ENCODE assay signal across 8 cellular contexts in genomic region chr1:28235746-28236655, GRCh38. TPM values are rescaled to one million over a fixed set of nuclear protein-coding genes. Genes with fewer than 3 reads are reported as not detected.
A peak's percentile ranks its signal among the peaks of the same experiment; 100 is the strongest.
DNase-seq lines count a peak whose midpoint lies in the region; ATAC-seq and TF ChIP-seq lines count a peak whose summit lies in the region.

ATP5IF1 (plus strand) TSS chr1:28236124; CDS start chr1:28236184, 60 bp downstream.

- H3K4me3 ChIP-seq in BLaER1: peak within 1 kb of the TSS; percentile 80
- peak within 1 kb of the TSS; percentile 71 for H3K4me3 ChIP-seq in colonic mucosa

- ATAC-seq in GM19324 (IDR thresholded peaks at IDR 0.05; ENCODE audit: low FRiP score, unreplicated experiment): peak; percentile 83
- peak; percentile 80 for ATAC-seq in HG03460 (IDR thresholded peaks at IDR 0.05; ENCODE audit: unreplicated experiment)

- TF ChIP-seq CTCF in colonic mucosa (IDR thresholded peaks at IDR 0.05): no peak

- H3K4me2 ChIP-seq in BLaER1: peak within 1 kb of the TSS; percentile 97

- intact Hi-C loops in colonic mucosa (cut with DNase I): no loop called here

- no peaks in the 10 kb centered on the region for H3K27me3 ChIP-seq in BLaER1
- no peaks in the 10 kb centered on the region for H3K27me3 ChIP-seq in colonic mucosa
- H3K27me3 ChIP-seq in layer of hippocampus (ENCODE audit: control insufficient read depth, insufficient read depth, low read length): no peaks in the 10 kb centered on the region

- no peaks in the 10 kb centered on the region for H3K9me3 ChIP-seq in BLaER1
- no peaks in the 10 kb centered on the region for H3K9me3 ChIP-seq in colonic mucosa

- peak within 1 kb of the TSS; percentile 82 for H3K27ac ChIP-seq in BLaER1
- H3K27ac ChIP-seq in colonic mucosa: peak within 1 kb of the TSS; percentile 89
- H3K27ac ChIP-seq in layer of hippocampus (ENCODE audit: low read depth, low read length): peak within 1 kb of the TSS; percentile 88

- peak; percentile 84 for DNase-seq in NCI-H524 treated with DMSO at 0.1 percent for 48 hours (lab: John Stamatoyannopoulos, UW)
- DNase-seq in activated CD4-positive, alpha-beta T cell treated with anti-CD3 and anti-CD28 coated beads for 4 hours: peak; percentile 91 to 93
- peak; percentile 97 for DNase-seq in colonic mucosa
- peak; percentile 84 to 87 for DNase-seq in stimulated activated CD4-positive, alpha-beta T cell treated with anti-CD3 and anti-CD28 coated beads, Interleukin-1b, Interleukin-23, amount 100 ng/mL, for 4 hours (ENCODE audit: low read depth in 2 of 2)

- H3K9ac ChIP-seq in BLaER1: peak within 1 kb of the TSS; percentile 91
- peak within 1 kb of the TSS; percentile 95 to 97 for H3K9ac ChIP-seq in colonic mucosa (ENCODE audit: low read depth in 2 of 2, low read length in 2 of 2)

- peaks cover 15% of the 10 kb centered on the region; the same call in 1 of the 2 replicates for H4K20me1 ChIP-seq in BLaER1

- H3K36me3 ChIP-seq in BLaER1 (peaks cover 33% of the 10 kb centered on the region), colonic mucosa (no peaks in the 10 kb centered on the region)

- H3K4me1 ChIP-seq in BLaER1 (peaks cover 51% of the 10 kb centered on the region), colonic mucosa (peaks cover 14% of the 10 kb centered on the region)

RNA-seq across cellular contexts. Expression of gene ATP5IF1, which starts in this region (rescaled TPM):
- 100 to 1,000 TPM; 326 to 331 TPM for total RNA-seq in colonic mucosa

Comparison
In these comparisons a context has a peak if more than half of its experiments do, and no peak if none do; other contexts are left out.
1. Peak in every context shown above with its lines: DNase-seq, ATAC-seq, H3K4me3 ChIP-seq and H3K27ac ChIP-seq.